14 cellular contexts compared by ENCODE assay signal in genomic region chr12:14356147-14356546, GRCh38. TPM values are rescaled to one million over a fixed set of nuclear protein-coding genes. Genes with fewer than 3 reads are reported as not detected.
DNase-seq lines count a peak whose midpoint lies in the region; ATAC-seq and TF ChIP-seq lines count a peak whose summit lies in the region.
"Had no signal": no experiment of that assay in that cellular context is flagged by ENCODE, and none has a peak within 500 bp of the region (broad histone marks: within the 10 kb centered on the region; RNA-seq: fewer than 3 reads in every experiment).

No MANE protein-coding gene starts in this region.

- DNase-seq in mammary epithelial cell (peak; percentile 24), MCF 10A (ENCODE audit: unreplicated experiment) (no peak), RKO (ENCODE audit: low spot score) (peak; percentile 44), hepatocyte (ENCODE audit: low spot score) (peak; percentile 24), GM23338 (ENCODE audit: low spot score) (no peak)
- DNase-seq in activated CD4-positive, alpha-beta T cell treated with anti-CD3 and anti-CD28 coated beads, Interleukin-2, amount 50 U/mL, for 4 hours: no peak
- DNase-seq: NCI-H1436, NCI-H2029 treated with DMSO at 0.1 percent for 48 hours, NCI-H510A treated with DMSO at 0.1 percent for 48 hours, SIG-M5 had no signal

- H3K4me3 ChIP-seq in mammary epithelial cell (replicated peaks in 1 of 3; ENCODE audit: insufficient read depth in 1 of 3, low read depth in 2 of 3, low read length in 3 of 3) (no peak overlapping the region), hepatocyte (no peak overlapping the region), GM23338 (no peak overlapping the region)

- dilution Hi-C loops in mammary epithelial cell (cut with HindIII; ENCODE audit: low sequenced_read_pairs): no loop called here

- H3K79me2 ChIP-seq in mammary epithelial cell (ENCODE audit: insufficient read depth, low read length): no peaks in the 10 kb centered on the region
- no peaks in the 10 kb centered on the region for H3K79me2 ChIP-seq in hepatocyte
- H3K79me2 ChIP-seq in GM23338 (replicated peaks; ENCODE audit: insufficient read depth): no peaks in the 10 kb centered on the region

- intact Hi-C loops in mammary epithelial cell (cut with micrococcal nuclease): no loop called here
- intact Hi-C loops in MCF 10A (cut with micrococcal nuclease): no loop called here

- H3K4me2 ChIP-seq in mammary epithelial cell (ENCODE audit: insufficient read depth, low read depth, low read length) (no peak overlapping the region), hepatocyte (no peak overlapping the region), GM23338 (no peak overlapping the region)

- H3K36me3 ChIP-seq in mammary epithelial cell (ENCODE audit: insufficient read depth, low read length): no peaks in the 10 kb centered on the region
- no peaks in the 10 kb centered on the region for H3K36me3 ChIP-seq in hepatocyte (replicated peaks; ENCODE audit: insufficient read depth, low read depth)
- peaks cover 13% of the 10 kb centered on the region; the same call in 1 of the 2 replicates for H3K36me3 ChIP-seq in GM23338 (ENCODE audit: insufficient read depth)

- H3K27me3 Mint-ChIP-seq in MCF 10A (ENCODE audit: insufficient read depth, unreplicated experiment) (no peaks in the 10 kb centered on the region), GM23338 (ENCODE audit: insufficient read depth, low read depth, poor library complexity) (peaks cover 5% of the 10 kb centered on the region)

- H3K9me2 ChIP-seq in hepatocyte (replicated peaks; ENCODE audit: insufficient read depth) (no peaks in the 10 kb centered on the region), GM23338 (ENCODE audit: insufficient read depth) (0 out of 2 replicates have a peak, but pooled peaks cover 10% of the 10 kb centered on the region)

- in situ Hi-C loops in mammary epithelial cell (cut with MboI; ENCODE audit: low sequenced_read_pairs in 2 of 2): loop anchor here in 1 of 2 donors (25.0 kb wide), 1 partner anchor 94 kb away; no protein-coding TSS in a partner anchor

- H3K9me3 Mint-ChIP-seq in MCF 10A (ENCODE audit: unreplicated experiment): peaks cover 16% of the 10 kb centered on the region
- peaks cover 54% of the 10 kb centered on the region for H3K9me3 Mint-ChIP-seq in GM23338

- BruUV-seq in mammary epithelial cell (replicated peaks; lab: Mats Ljungman, UMichigan) (no TSS peak), MCF 10A (replicated peaks; lab: Mats Ljungman, UMichigan) (no TSS peak)

- peaks cover 6% of the 10 kb centered on the region for H3K36me3 Mint-ChIP-seq in MCF 10A (ENCODE audit: insufficient read depth, unreplicated experiment)
- peaks cover 33% of the 10 kb centered on the region for H3K36me3 Mint-ChIP-seq in GM23338 (ENCODE audit: low read depth)

- H4K20me1 ChIP-seq in mammary epithelial cell (ENCODE audit: insufficient read depth, low read length) (no peaks in the 10 kb centered on the region), hepatocyte (ENCODE audit: insufficient read depth, poor library complexity, severe bottlenecking) (no peaks in the 10 kb centered on the region), GM23338 (replicated peaks; ENCODE audit: insufficient read depth) (no peaks in the 10 kb centered on the region)

- CTCF ChIA-PET in mammary epithelial cell (lab: Charles Lee; ENCODE audit: low non-redundant PET): no interaction called here
- CTCF ChIA-PET in MCF 10A (lab: Yijun Ruan, JAX): no interaction called here

- ATAC-seq in GM18520 (IDR thresholded peaks at IDR 0.05; ENCODE audit: unreplicated experiment) (no peak), GM23338 (no peak), HG02870 (IDR thresholded peaks at IDR 0.05; ENCODE audit: unreplicated experiment) (no peak)

- H3K4me3 Mint-ChIP-seq in MCF 10A (ENCODE audit: unreplicated experiment) (no peak overlapping the region), GM23338 (no peak overlapping the region)

- H3K27me3 ChIP-seq in mammary epithelial cell (ENCODE audit: insufficient read depth, low read length): no peaks in the 10 kb centered on the region
- no peaks in the 10 kb centered on the region for H3K27me3 ChIP-seq in hepatocyte
- H3K27me3 ChIP-seq in GM23338 (ENCODE audit: insufficient read depth): no peaks in the 10 kb centered on the region

- H3K4me1 ChIP-seq in mammary epithelial cell (ENCODE audit: insufficient read depth, low read length) (no peaks in the 10 kb centered on the region), hepatocyte (ENCODE audit: insufficient read depth) (no peaks in the 10 kb centered on the region), GM23338 (ENCODE audit: insufficient read depth) (no peaks in the 10 kb centered on the region)

- POLR2A ChIA-PET in MCF 10A (lab: Yijun Ruan, JAX): no interaction called here

- TF ChIP-seq CTCF in mammary epithelial cell (conservative IDR thresholded peaks at IDR 0.05 in 1 of 2, IDR thresholded peaks at IDR 0.05 in 1 of 2; ENCODE audit: extremely low read depth in 1 of 2, insufficient read depth in 1 of 2, low read depth in 1 of 2, low read length in 2 of 2) (no peak), MCF 10A (IDR thresholded peaks at IDR 0.05; ENCODE audit: unreplicated experiment) (no peak), hepatocyte (IDR thresholded peaks at IDR 0.05; ENCODE audit: poor library complexity) (no peak), GM23338 (conservative IDR thresholded peaks at IDR 0.05; ENCODE audit: low read depth in 2 of 2) (no peak)

- no peaks in the 10 kb centered on the region for H3F3A ChIP-seq in GM23338 (replicated peaks; ENCODE audit: low read depth)

- 81% methylated on average over 1 of the region's 1 CpG for WGBS in mammary epithelial cell (ENCODE audit: low coverage, missing lambda C conversion rate)
- WGBS in hepatocyte (ENCODE audit: low lambda C conversion rate, missing lambda C conversion rate): 83% methylated on average over 1 of the region's 1 CpG

- no peak overlapping the region for H3K9ac ChIP-seq in mammary epithelial cell (ENCODE audit: insufficient read depth, low read length)

- no peaks in the 10 kb centered on the region for H3K4me1 Mint-ChIP-seq in MCF 10A (ENCODE audit: insufficient read depth, unreplicated experiment)
- no peaks in the 10 kb centered on the region for H3K4me1 Mint-ChIP-seq in GM23338

- H3K27ac Mint-ChIP-seq in MCF 10A (ENCODE audit: low read depth, unreplicated experiment) (no peak overlapping the region), GM23338 (no peak overlapping the region)

- H2AFZ ChIP-seq in mammary epithelial cell (ENCODE audit: low read depth, low read length): no peak overlapping the region
- H2AFZ ChIP-seq in hepatocyte: no peak overlapping the region
- no peak overlapping the region for H2AFZ ChIP-seq in GM23338

- H3K9me3 ChIP-seq in mammary epithelial cell (replicated peaks; ENCODE audit: insufficient read depth, low read length) (no peaks in the 10 kb centered on the region), hepatocyte (ENCODE audit: low read depth) (no peaks in the 10 kb centered on the region)

- H3K27ac ChIP-seq in mammary epithelial cell (ENCODE audit: insufficient read depth, low read depth, low read length): no peak overlapping the region
- H3K27ac ChIP-seq in hepatocyte: peak overlapping the region; percentile 60
- H3K27ac ChIP-seq in GM23338 (ENCODE audit: low read depth): no peak overlapping the region
- H3K27ac ChIP-seq: 22Rv1, C4-2B had no signal

TF ChIP-seq in GM23338, 12 proteins besides CTCF, POLR2A, EP300 and RAD21 (continues in another document):
- TF ChIP-seq STAT1 (IDR thresholded peaks at IDR 0.05; ENCODE audit: unreplicated experiment) (no peak), EZH2 (IDR thresholded peaks at IDR 0.05; ENCODE audit: low read depth, unreplicated experiment) (no peak), ZNF331 (CRISPR knock-in tag; IDR thresholded peaks at IDR 0.05; ENCODE audit: low read depth) (no peak), EZH2phosphoT487 (IDR thresholded peaks at IDR 0.05; ENCODE audit: unreplicated experiment) (no peak), CREB1 (CRISPR knock-in tag; IDR thresholded peaks at IDR 0.05; ENCODE audit: low read depth) (no peak)
- TF ChIP-seq, protein P1, sequence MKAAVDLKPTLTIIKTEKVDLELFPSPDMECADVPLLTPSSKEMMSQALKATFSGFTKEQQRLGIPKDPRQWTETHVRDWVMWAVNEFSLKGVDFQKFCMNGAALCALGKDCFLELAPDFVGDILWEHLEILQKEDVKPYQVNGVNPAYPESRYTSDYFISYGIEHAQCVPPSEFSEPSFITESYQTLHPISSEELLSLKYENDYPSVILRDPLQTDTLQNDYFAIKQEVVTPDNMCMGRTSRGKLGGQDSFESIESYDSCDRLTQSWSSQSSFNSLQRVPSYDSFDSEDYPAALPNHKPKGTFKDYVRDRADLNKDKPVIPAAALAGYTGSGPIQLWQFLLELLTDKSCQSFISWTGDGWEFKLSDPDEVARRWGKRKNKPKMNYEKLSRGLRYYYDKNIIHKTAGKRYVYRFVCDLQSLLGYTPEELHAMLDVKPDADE (IDR thresholded peaks at IDR 0.05): no peak

RNA-seq across cellular contexts. Expression of gene ATF7IP, which starts 9.3 kb away (rescaled TPM):
- total RNA-seq in mammary epithelial cell: 10 to 100 TPM; 33.3 to 41.0 TPM
- 8.2 TPM for polyA plus RNA-seq in mammary epithelial cell
- polyA minus RNA-seq in mammary epithelial cell: 59.9 TPM
- 29.4 and 33.1 TPM in 2 replicates for total RNA-seq in MCF 10A (2022)
- 46.4 and 52.5 TPM in 2 replicates for total RNA-seq in hepatocyte
- polyA plus RNA-seq in hepatocyte: 24.8 and 28.8 TPM in 2 replicates
- total RNA-seq in GM23338 (2014; rRNA removed; shearing (Covaris generic)): 107 and 118 TPM in 2 replicates
- polyA plus RNA-seq in GM23338 (2016; fragmentation: Nextera tagmentation; extraction: Ambion mirVana): 54.7 and 76.4 TPM in 2 replicates

Comparison
In these comparisons a context has a peak if more than half of its experiments do, and no peak if none do; other contexts are left out.
1. DNase-seq: peak in mammary epithelial cell (single experiment), RKO (single experiment) and hepatocyte (single experiment); none in MCF 10A (single experiment), activated CD4-positive, alpha-beta T cell treated with anti-CD3 and anti-CD28 coated beads, Interleukin-2, amount 50 U/mL, for 4 hours (0 of 2) and GM23338 (single experiment).